In the genomic region with DNA sequence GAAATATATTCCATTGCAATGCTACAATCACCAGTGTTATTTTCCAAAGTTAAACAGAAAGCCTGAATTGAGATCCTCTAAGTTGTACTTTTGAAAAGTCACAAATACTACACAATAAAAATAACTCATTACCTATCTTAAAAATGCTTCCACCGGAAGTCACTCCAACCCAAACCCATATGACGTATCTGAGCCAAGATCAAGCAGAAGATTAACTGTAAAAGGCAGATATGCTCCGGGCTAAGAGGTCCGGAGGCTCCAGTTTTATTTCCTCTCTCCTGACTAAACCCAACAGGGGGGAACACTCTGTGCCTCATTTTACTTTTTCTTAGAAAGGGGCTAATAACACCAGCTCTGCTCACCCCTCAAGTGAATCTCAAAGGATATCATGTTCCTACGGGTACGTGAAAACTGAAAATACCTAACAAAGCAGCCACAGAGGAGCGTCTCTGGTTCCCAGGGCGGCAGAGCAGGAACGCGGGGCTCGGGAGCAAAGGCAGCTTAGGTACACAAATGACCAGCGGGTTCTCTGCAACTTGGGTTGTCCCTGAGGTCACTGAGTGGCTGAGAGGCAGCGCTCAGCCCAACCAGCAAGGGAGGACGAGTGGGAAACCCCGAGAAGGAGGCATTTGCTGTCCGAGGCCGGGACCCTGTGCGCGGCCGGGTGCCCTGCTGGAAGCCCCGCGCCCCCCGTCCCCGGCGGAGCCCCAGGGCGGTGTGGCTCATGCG, we compare ENCODE assay signal across 8 cellular contexts. TPM values are rescaled to one million over a fixed set of nuclear protein-coding genes. Genes with fewer than 3 reads are reported as not detected.
DNase-seq lines count a peak whose midpoint lies in the region; ATAC-seq and TF ChIP-seq lines count a peak whose summit lies in the region.

No MANE protein-coding gene starts in this region.

- peak overlapping the region; percentile 5 for H3K27ac Mint-ChIP-seq in activated CD4-positive, alpha-beta memory T cell treated with anti-CD3 and anti-CD28 coated beads, Interleukin-2, amount 10 ng/mL, durations not matched to agents 7 days and 5 days
- peak overlapping the region; percentile 84 for H3K27ac Mint-ChIP-seq in osteocyte (ENCODE audit: unreplicated experiment)

- peak; percentile 25 for ATAC-seq in HG03378 (IDR thresholded peaks at IDR 0.05; ENCODE audit: unreplicated experiment)
- peak; percentile 34 for ATAC-seq in gastroesophageal sphincter

- peaks cover 11% of the 10 kb centered on the region for H3K27me3 ChIP-seq in AG04450 (ENCODE audit: control insufficient read depth, insufficient read depth, low read length)
- no peaks in the 10 kb centered on the region for H3K27me3 ChIP-seq in gastroesophageal sphincter

- CTCF ChIA-PET in AG04450 (lab: Charles Lee): no interaction called here
- CTCF ChIA-PET in activated CD4-positive, alpha-beta memory T cell treated with anti-CD3 and anti-CD28 coated beads, Interleukin-2, amount 10 ng/mL, durations not matched to agents 7 days and 5 days (lab: Charles Lee): no interaction called here

- H3K36me3 ChIP-seq in gastroesophageal sphincter: peaks cover 0 to 23% of the 10 kb centered on the region in 2 donors

- H3K9me3 Mint-ChIP-seq in activated CD4-positive, alpha-beta memory T cell treated with anti-CD3 and anti-CD28 coated beads, Interleukin-2, amount 10 ng/mL, durations not matched to agents 7 days and 5 days: no peaks in the 10 kb centered on the region
- H3K9me3 Mint-ChIP-seq in osteocyte (ENCODE audit: unreplicated experiment): no peaks in the 10 kb centered on the region

- H3K4me1 Mint-ChIP-seq in activated CD4-positive, alpha-beta memory T cell treated with anti-CD3 and anti-CD28 coated beads, Interleukin-2, amount 10 ng/mL, durations not matched to agents 7 days and 5 days: peaks cover 36% of the 10 kb centered on the region
- H3K4me1 Mint-ChIP-seq in osteocyte (ENCODE audit: unreplicated experiment): peaks cover 36% of the 10 kb centered on the region

- peaks cover 0 to 57% (median 3%) of the 10 kb centered on the region in 3 donors for H3K4me1 ChIP-seq in gastroesophageal sphincter

- TF ChIP-seq POLR2A in gastroesophageal sphincter (IDR thresholded peaks at IDR 0.05): no peak

- H3K27ac ChIP-seq in AG04450 (ENCODE audit: low read depth, low read length) (peak overlapping the region; percentile 31), gastroesophageal sphincter (peak overlapping the region; percentile 81 to 96 (median 92))

- TF ChIP-seq CTCF in AG04450 (IDR thresholded peaks at IDR 0.05; ENCODE audit: low read depth, low read length) (no peak), GM12875 (IDR thresholded peaks at IDR 0.05; ENCODE audit: borderline replicate concordance, insufficient read depth, low read depth, low read length) (no peak), gastroesophageal sphincter (IDR thresholded peaks at IDR 0.05) (no peak), osteocyte (IDR thresholded peaks at IDR 0.05) (no peak)

- TF ChIP-seq EP300 in gastroesophageal sphincter (IDR thresholded peaks at IDR 0.05): no peak

- H3K4me3 ChIP-seq in AG04450 (ENCODE audit: low read depth, low read length): peak overlapping the region; percentile 77
- peak overlapping the region; percentile 67 for H3K4me3 ChIP-seq in GM12875 (ENCODE audit: low read depth, low read length)
- peak overlapping the region; percentile 56 to 91 for H3K4me3 ChIP-seq in gastroesophageal sphincter

- WGBS in gastroesophageal sphincter (ENCODE audit: low coverage in 1 of 2), 2 donors: 2 to 14% methylated on average over 5 of the region's 27 CpGs

- peaks cover 12% of the 10 kb centered on the region for H3K9me3 ChIP-seq in AG04450 (ENCODE audit: control insufficient read depth, insufficient read depth, low read length)
- H3K9me3 ChIP-seq in gastroesophageal sphincter: no peaks in the 10 kb centered on the region

- H3K27me3 Mint-ChIP-seq in activated CD4-positive, alpha-beta memory T cell treated with anti-CD3 and anti-CD28 coated beads, Interleukin-2, amount 10 ng/mL, durations not matched to agents 7 days and 5 days: peaks cover 38% of the 10 kb centered on the region
- H3K27me3 Mint-ChIP-seq in osteocyte (ENCODE audit: unreplicated experiment): no peaks in the 10 kb centered on the region

- H3K4me3 Mint-ChIP-seq in activated CD4-positive, alpha-beta memory T cell treated with anti-CD3 and anti-CD28 coated beads, Interleukin-2, amount 10 ng/mL, durations not matched to agents 7 days and 5 days: peak overlapping the region; percentile 74
- H3K4me3 Mint-ChIP-seq in osteocyte (ENCODE audit: unreplicated experiment): peak overlapping the region; percentile 96

- DNase-seq in AG04450 (ENCODE audit: low read depth, low spot score): no peak
- no peak for DNase-seq in activated CD4-positive, alpha-beta memory T cell treated with anti-CD3 and anti-CD28 coated beads, Interleukin-2, amount 10 ng/mL, durations not matched to agents 7 days and 5 days
- no peak for DNase-seq in osteocyte (ENCODE audit: extremely low spot score, unreplicated experiment)
- DNase-seq in Ammon's horn (ENCODE audit: low spot score): no peak
- DNase-seq in A172 (ENCODE audit: low spot score): no peak

- H3K36me3 Mint-ChIP-seq in activated CD4-positive, alpha-beta memory T cell treated with anti-CD3 and anti-CD28 coated beads, Interleukin-2, amount 10 ng/mL, durations not matched to agents 7 days and 5 days (ENCODE audit: low read depth): peaks cover 11% of the 10 kb centered on the region
- peaks cover 12% of the 10 kb centered on the region for H3K36me3 Mint-ChIP-seq in osteocyte (ENCODE audit: unreplicated experiment)

- POLR2A ChIA-PET in AG04450 (lab: Yijun Ruan, JAX): interaction anchor here (0.6 kb wide), 2 partner anchors 91 to 265 kb away, joined by 3 to 8 read pairs; no protein-coding TSS in a partner anchor
- POLR2A ChIA-PET in activated CD4-positive, alpha-beta memory T cell treated with anti-CD3 and anti-CD28 coated beads, Interleukin-2, amount 10 ng/mL, durations not matched to agents 7 days and 5 days (lab: Charles Lee): interaction anchor here (1.0 kb wide), 1 partner anchor 354 kb away, joined by 3 read pairs; the partner anchor contains the start of gene ANKRD10

RNA-seq across cellular contexts. Expression of gene RAB20, which starts 0.8 kb away (rescaled TPM):
- polyA plus RNA-seq in AG04450 (2011; rRNA removed): 1.9 and 2.2 TPM in 2 replicates
- 0.78 and 1.2 TPM in 2 replicates for polyA minus RNA-seq in AG04450 (2011; rRNA and poly(A)+ RNA removed)
- 1 to 10 TPM; 6.9 to 7.2 TPM for total RNA-seq in activated CD4-positive, alpha-beta memory T cell treated with anti-CD3 and anti-CD28 coated beads, Interleukin-2, amount 10 ng/mL, durations not matched to agents 7 days and 5 days
- 10 to 100 TPM in 3 of 4 donors, 1 to 10 TPM in 1; 8.7 to 32.8 (median 18.4) TPM for total RNA-seq in gastroesophageal sphincter
- 10.0 and 11.7 TPM in 2 replicates for total RNA-seq in osteocyte
- 1.7 and 3.6 TPM in 2 replicates for total RNA-seq in A172 (2014; rRNA removed; shearing (Covaris generic))

RNA-seq across cellular contexts. Expression of gene NAXD, which starts 54.6 kb away (rescaled TPM):
- 33.3 and 35.0 TPM in 2 replicates for polyA plus RNA-seq in AG04450 (2011; rRNA removed)
- polyA minus RNA-seq in AG04450 (2011; rRNA and poly(A)+ RNA removed): 17.8 and 24.8 TPM in 2 replicates
- total RNA-seq in activated CD4-positive, alpha-beta memory T cell treated with anti-CD3 and anti-CD28 coated beads, Interleukin-2, amount 10 ng/mL, durations not matched to agents 7 days and 5 days: 10 to 100 TPM; 29.6 to 30.8 TPM
- 10 to 100 TPM; 29.5 to 45.3 (median 36.0) TPM for total RNA-seq in gastroesophageal sphincter
- 34.3 and 35.6 TPM in 2 replicates for total RNA-seq in osteocyte
- 4.8 and 7.2 TPM in 2 replicates for total RNA-seq in A172 (2014; rRNA removed; shearing (Covaris generic))
